8 cellular contexts compared by ENCODE assay signal in the genomic region with DNA sequence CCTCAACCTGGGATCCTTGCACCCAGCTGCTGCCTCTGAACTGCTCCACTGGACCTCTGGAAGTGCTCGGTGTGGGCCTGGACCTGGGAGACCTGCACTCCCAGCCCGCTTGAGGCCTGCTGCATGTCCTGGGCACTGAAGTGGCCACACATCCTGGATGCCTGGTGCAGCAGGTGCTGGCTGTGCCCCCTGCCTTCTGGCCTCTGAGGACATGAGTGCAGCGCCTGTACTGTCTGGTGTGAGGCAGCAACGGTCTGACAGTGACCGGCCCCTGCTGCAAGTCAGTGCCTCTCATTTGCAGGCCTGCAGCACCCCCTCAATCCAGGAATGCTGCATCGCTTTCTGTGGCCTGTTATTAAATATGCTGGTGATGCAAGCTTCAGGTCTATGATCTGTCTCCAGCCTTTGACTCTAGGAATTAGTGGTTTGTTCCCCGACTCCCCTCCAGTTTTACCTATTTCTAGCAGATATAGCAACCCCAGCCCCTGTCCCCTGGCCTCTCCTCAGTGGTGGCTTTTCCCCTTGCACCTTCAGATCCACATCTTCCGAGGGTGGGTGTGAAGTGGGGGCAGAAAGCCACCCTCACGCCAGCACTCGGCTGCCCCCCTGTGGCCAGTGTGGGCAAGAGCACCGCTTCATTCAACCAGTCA. TPM values are rescaled to one million over a fixed set of nuclear protein-coding genes. Genes with fewer than 3 reads are reported as not detected.
DNase-seq lines count a peak whose midpoint lies in the region; ATAC-seq and TF ChIP-seq lines count a peak whose summit lies in the region.

No MANE protein-coding gene starts in this region.

- no peak for TF ChIP-seq POLR2A in prostate gland (IDR thresholded peaks at IDR 0.05)

- peak; percentile 85 to 97 (median 96) for TF ChIP-seq CTCF in prostate gland (IDR thresholded peaks at IDR 0.05)

- no peak overlapping the region for H3K4me3 ChIP-seq in SJSA1
- H3K4me3 ChIP-seq in prostate gland = no peak overlapping the region

- no peak overlapping the region for H3K27ac ChIP-seq in SJSA1
- peak overlapping the region; percentile 72 to 88 for H3K27ac ChIP-seq in prostate gland

- H3K27me3 ChIP-seq in SJSA1 (replicated peaks) = no peaks in the 10 kb centered on the region
- no peaks in the 10 kb centered on the region for H3K27me3 ChIP-seq in prostate gland (replicated peaks; ENCODE audit: insufficient read depth)

- H3K4me1 ChIP-seq in SJSA1 (replicated peaks) (no peaks in the 10 kb centered on the region), prostate gland (replicated peaks) (peaks cover 14% of the 10 kb centered on the region)

- WGBS in prostate gland = 41% methylated on average over 11 of the region's 11 CpGs

- H3K36me3 ChIP-seq in SJSA1 (peaks cover 10% of the 10 kb centered on the region), prostate gland (no peaks in the 10 kb centered on the region)

- H3K9me3 ChIP-seq in SJSA1 (replicated peaks) (no peaks in the 10 kb centered on the region), prostate gland (no peaks in the 10 kb centered on the region)

- peak; percentile 44 for DNase-seq in DMS114 treated with DMSO at 0.1 percent for 48 hours (lab: John Stamatoyannopoulos, UW; ENCODE audit: unreplicated experiment)
- DNase-seq in HuH-7 (ENCODE audit: low spot score) = peak; percentile 95
- peak; percentile 50 to 63 for DNase-seq in SJSA1 (ENCODE audit: low read depth in 1 of 2, low spot score in 2 of 2)
- DNase-seq in activated gamma-delta T cell treated with anti-CD3 and anti-CD28 coated beads, Interleukin-2, amount 50 U/mL, for 16 hours (ENCODE audit: low read depth) = peak; percentile 54
- DNase-seq in germinal center (ENCODE audit: low spot score) = peak; percentile 86
- no peak for DNase-seq in prostate gland (ENCODE audit: low spot score)
- DNase-seq in NCI-H128 (lab: John Stamatoyannopoulos, UW; ENCODE audit: unreplicated experiment) = no peak

- intact Hi-C loops in prostate gland (cut with DNase I) = loop anchor here (1.0 kb wide), 1 partner anchor 58 kb away; no protein-coding TSS in a partner anchor

- ATAC-seq in HG02938 (IDR thresholded peaks at IDR 0.05; ENCODE audit: unreplicated experiment) = no peak

RNA-seq across cellular contexts. Expression of a gene that starts 3.6 kb away (rescaled TPM):
- not detected in 2 replicates for total RNA-seq in SJSA1 (2014; rRNA removed; shearing (Covaris generic))
- total RNA-seq in prostate gland = 10 to 100 TPM in 1 of 2 donors, 1 to 10 TPM in 1; 7.5 to 30.2 TPM

RNA-seq across cellular contexts. Expression of a gene that starts 13.3 kb away (rescaled TPM):
- 78.6 and 115 TPM in 2 replicates for total RNA-seq in SJSA1 (2014; rRNA removed; shearing (Covaris generic))
- total RNA-seq in prostate gland = 10 to 100 TPM; 60.0 to 64.1 TPM

RNA-seq across cellular contexts. Expression of a gene that starts 31.9 kb away (rescaled TPM):
- total RNA-seq in SJSA1 (2014; rRNA removed; shearing (Covaris generic)) = 3.7 and 7.0 TPM in 2 replicates
- 100 to 1,000 TPM in 1 of 2 donors, 10 to 100 TPM in 1; 85.1 to 125 TPM for total RNA-seq in prostate gland

Comparison
In these comparisons a context has a peak if more than half of its experiments do, and no peak if none do; other contexts are left out.
1. DNase-seq: peak in DMS114 treated with DMSO at 0.1 percent for 48 hours (single experiment), HuH-7 (single experiment), SJSA1 (2 of 2), activated gamma-delta T cell treated with anti-CD3 and anti-CD28 coated beads, Interleukin-2, amount 50 U/mL, for 16 hours (single experiment) and germinal center (single experiment); none in prostate gland (single experiment) and NCI-H128 (single experiment).
2. RNA of a gene that starts 31.9 kb away (total RNA-seq): 85.1 to 125 TPM in prostate gland; 3.7 to 7.0 TPM in SJSA1; every median in the first group is over 10 times any median in the second.